In genomic region chr6:160071805-160072687, GRCh38 we compare ENCODE assay signal across 12 cellular contexts. TPM values are rescaled to one million over a fixed set of nuclear protein-coding genes. Genes with fewer than 3 reads are reported as not detected.
A peak's percentile ranks its signal among the peaks of the same experiment; 100 is the strongest.
DNase-seq lines count a peak whose midpoint lies in the region; ATAC-seq and TF ChIP-seq lines count a peak whose summit lies in the region.
"Had no signal": no experiment of that assay in that cellular context is flagged by ENCODE, and none has a peak within 500 bp of the region (broad histone marks: within the 10 kb centered on the region; RNA-seq: fewer than 3 reads in every experiment).

No MANE protein-coding gene starts in this region.

- H3K4me1 Mint-ChIP-seq in glutamatergic neuron (ENCODE audit: low read depth, unreplicated experiment): no peaks in the 10 kb centered on the region
- peaks cover 34 to 42% of the 10 kb centered on the region in 2 donors for H3K4me1 Mint-ChIP-seq in immature natural killer cell

- H3K4me3 ChIP-seq in AG04450 (ENCODE audit: low read depth, low read length) (no peak overlapping the region), GM12864 (ENCODE audit: low read depth, low read length) (no peak overlapping the region), SK-N-SH (ENCODE audit: low read depth in 2 of 2, low read length in 1 of 2) (no peak overlapping the region)
- H3K4me3 ChIP-seq in effector memory CD4-positive, alpha-beta T cell (ENCODE audit: insufficient read depth, low read depth, low read length, poor library complexity, severe bottlenecking): no peak overlapping the region
- H3K4me3 ChIP-seq: spleen had no signal

- WGBS in SK-N-SH (ENCODE audit: low lambda C conversion rate): 96% methylated on average over 4 of the region's 11 CpGs

- H3K36me3 Mint-ChIP-seq in glutamatergic neuron (ENCODE audit: unreplicated experiment) (no peaks in the 10 kb centered on the region), immature natural killer cell (peaks cover 24 to 80% (median 51%) of the 10 kb centered on the region in 3 donors)

- no peaks in the 10 kb centered on the region for H3K9me2 ChIP-seq in SK-N-SH

- peaks cover 22 to 93% of the 10 kb centered on the region in 2 experiments for H3K36me3 ChIP-seq in SK-N-SH (replicated peaks in 1 of 2; ENCODE audit: control insufficient read depth in 1 of 2, insufficient read depth in 2 of 2, low read length in 1 of 2)
- peaks cover 59% of the 10 kb centered on the region for H3K36me3 ChIP-seq in effector memory CD4-positive, alpha-beta T cell (ENCODE audit: control insufficient read depth, insufficient read depth, low read length)

- H3K79me2 ChIP-seq in SK-N-SH (ENCODE audit: insufficient read depth): no peaks in the 10 kb centered on the region

- TF ChIP-seq CTCF in AG04450 (IDR thresholded peaks at IDR 0.05; ENCODE audit: low read depth, low read length) (peak; percentile 15; the same call in 1 of the 2 replicates), GM12864 (IDR thresholded peaks at IDR 0.05; ENCODE audit: low read depth, low read length, missing control alignments) (peak; percentile 16), SK-N-SH (IDR thresholded peaks at IDR 0.05) (peak; percentile 20; the same call in 1 of the 2 replicates), glutamatergic neuron (IDR thresholded peaks at IDR 0.05; ENCODE audit: partially characterized antibody, unreplicated experiment) (no peak)

- TF ChIP-seq EP300 in SK-N-SH (IDR thresholded peaks at IDR 0.05; ENCODE audit: borderline replicate concordance in 1 of 2, low read depth in 1 of 2, low read length in 1 of 2): no peak

- peaks cover 2% of the 10 kb centered on the region for H3K9me3 Mint-ChIP-seq in glutamatergic neuron (ENCODE audit: unreplicated experiment)
- no peaks in the 10 kb centered on the region for H3K9me3 Mint-ChIP-seq in immature natural killer cell
- H3K9me3 Mint-ChIP-seq: stimulated activated naive B cell treated with anti-CD40 and anti-IgM and Interleukin-4, amounts not matched to agents 10 μg/mL and 1 μg/mL and 100 μg/mL, for 72 hours had no signal

- H2AFZ ChIP-seq in SK-N-SH (ENCODE audit: low read depth): no peak overlapping the region

- no peaks in the 10 kb centered on the region for H3F3A ChIP-seq in SK-N-SH (replicated peaks; ENCODE audit: insufficient read depth)

- H3K27me3 Mint-ChIP-seq in glutamatergic neuron (ENCODE audit: unreplicated experiment): peaks cover 2% of the 10 kb centered on the region
- H3K27me3 Mint-ChIP-seq in immature natural killer cell (ENCODE audit: low read depth in 3 of 3): peaks cover 3 to 24% (median 3%) of the 10 kb centered on the region in 3 donors
- H3K27me3 Mint-ChIP-seq: stimulated activated naive B cell treated with anti-CD40 and anti-IgM and Interleukin-4, amounts not matched to agents 10 μg/mL and 1 μg/mL and 100 μg/mL, for 72 hours had no signal

- H3K9me3 ChIP-seq in AG04450 (ENCODE audit: control insufficient read depth, insufficient read depth, low read length) (no peaks in the 10 kb centered on the region; the same call in 1 of the 2 replicates), SK-N-SH (no peaks in the 10 kb centered on the region)
- no peaks in the 10 kb centered on the region for H3K9me3 ChIP-seq in effector memory CD4-positive, alpha-beta T cell (ENCODE audit: control insufficient read depth, low read length)
- H3K9me3 ChIP-seq: spleen had no signal

- no peaks in the 10 kb centered on the region for H4K20me1 ChIP-seq in SK-N-SH (ENCODE audit: insufficient read depth)

- H3K9ac ChIP-seq in SK-N-SH: no peak overlapping the region

- peaks cover 0 to 7% of the 10 kb centered on the region in 2 experiments; a peak in 1 of 4 replicates for H3K4me1 ChIP-seq in SK-N-SH (ENCODE audit: control insufficient read depth in 1 of 2, insufficient read depth in 2 of 2, low read depth in 1 of 2, low read length in 1 of 2)
- peaks cover 11% of the 10 kb centered on the region for H3K4me1 ChIP-seq in effector memory CD4-positive, alpha-beta T cell (ENCODE audit: control insufficient read depth, insufficient read depth, low read length, poor library complexity, severe bottlenecking)

- no peak overlapping the region for H3K27ac Mint-ChIP-seq in glutamatergic neuron (ENCODE audit: unreplicated experiment)
- peak overlapping the region in 3 of 6 donors; percentile 24 to 80 (median 50) for H3K27ac Mint-ChIP-seq in immature natural killer cell
- H3K27ac Mint-ChIP-seq: stimulated activated naive B cell treated with anti-CD40 and anti-IgM and Interleukin-4, amounts not matched to agents 10 μg/mL and 1 μg/mL and 100 μg/mL, for 72 hours had no signal

- no peaks in the 10 kb centered on the region for H3K27me3 ChIP-seq in AG04450 (ENCODE audit: control insufficient read depth, insufficient read depth, low read length)
- H3K27me3 ChIP-seq in SK-N-SH (ENCODE audit: insufficient read depth): no peaks in the 10 kb centered on the region
- H3K27me3 ChIP-seq in effector memory CD4-positive, alpha-beta T cell (replicated peaks; ENCODE audit: control insufficient read depth, insufficient read depth, low read length, poor library complexity, severe bottlenecking): no peaks in the 10 kb centered on the region
- H3K27me3 ChIP-seq: spleen had no signal

- POLR2A ChIA-PET in AG04450 (lab: Yijun Ruan, JAX) (no interaction called here), SK-N-SH (lab: Yijun Ruan, JAX) (interaction anchor here (0.8 kb wide), 1 partner anchor 24 kb away, joined by 4 read pairs; no protein-coding TSS in a partner anchor)

- H3K4me2 ChIP-seq in SK-N-SH: no peak overlapping the region

- no peak overlapping the region for H3K27ac ChIP-seq in AG04450 (ENCODE audit: low read depth, low read length)
- no peak overlapping the region for H3K27ac ChIP-seq in SK-N-SH (ENCODE audit: low read depth in 2 of 2, low read length in 1 of 2)
- no peak overlapping the region for H3K27ac ChIP-seq in effector memory CD4-positive, alpha-beta T cell (ENCODE audit: insufficient read depth, low read length, poor library complexity, severe bottlenecking)
- H3K27ac ChIP-seq: spleen had no signal

- no peak for TF ChIP-seq RAD21 in SK-N-SH (IDR thresholded peaks at IDR 0.05; ENCODE audit: low read length)

- no peak for ATAC-seq in HG03095 (IDR thresholded peaks at IDR 0.05; ENCODE audit: unreplicated experiment)
- ATAC-seq in HG03378 (IDR thresholded peaks at IDR 0.05; ENCODE audit: unreplicated experiment): no peak
- ATAC-seq: stimulated activated naive B cell treated with anti-CD40 and anti-IgM and Interleukin-4, amounts not matched to agents 10 μg/mL and 1 μg/mL and 100 μg/mL, for 72 hours had no signal

- DNase-seq in AG04450 (ENCODE audit: low read depth, low spot score): no peak
- no peak for DNase-seq in GM12864 (ENCODE audit: low read depth)
- no peak for DNase-seq in SK-N-SH
- peak; percentile 31 for DNase-seq in glutamatergic neuron
- no peak for DNase-seq in effector memory CD4-positive, alpha-beta T cell
- no peak for DNase-seq in immature natural killer cell
- DNase-seq: NCI-H510A treated with DMSO at 0.1 percent for 48 hours; spleen; stimulated activated naive B cell treated with anti-CD40 and anti-IgM and Interleukin-4, amounts not matched to agents 10 μg/mL and 1 μg/mL and 100 μg/mL, for 72 hours; T-helper 9 cell had no signal

- CTCF ChIA-PET in AG04450 (lab: Charles Lee) (interaction anchor here (0.6 to 2.2 kb wide), 5 partner anchors 9 to 384 kb away, joined by 3 to 10 read pairs (median 5); no protein-coding TSS in a partner anchor), SK-N-SH (lab: Yijun Ruan, JAX) (interaction anchor here (1.1 to 1.5 kb wide), 2 partner anchors 8 to 16 kb away, joined by 3 to 7 read pairs; no protein-coding TSS in a partner anchor)

- no peak overlapping the region for H3K4me3 Mint-ChIP-seq in glutamatergic neuron (ENCODE audit: unreplicated experiment)
- no peak overlapping the region for H3K4me3 Mint-ChIP-seq in immature natural killer cell
- H3K4me3 Mint-ChIP-seq: stimulated activated naive B cell treated with anti-CD40 and anti-IgM and Interleukin-4, amounts not matched to agents 10 μg/mL and 1 μg/mL and 100 μg/mL, for 72 hours had no signal

TF ChIP-seq in SK-N-SH, 30 proteins besides CTCF, POLR2A, EP300 and RAD21:
- TF ChIP-seq EZH2phosphoT487 (IDR thresholded peaks at IDR 0.05; ENCODE audit: borderline replicate concordance, low read depth): no peak

RNA-seq across cellular contexts. Expression of gene SLC22A1, which starts 49.6 kb away (rescaled TPM):
- polyA plus RNA-seq in AG04450 (2011; rRNA removed) (0.10 and 0.36 TPM in 2 replicates), SK-N-SH (2012; rRNA removed) (0.10 and 0.20 TPM in 2 replicates), immature natural killer cell (1 to 10 TPM in 1 of 3 donors, under 1 TPM in 1, not detected in 1; 0.44 to 2.1 TPM)
- polyA minus RNA-seq in AG04450 (2011; rRNA and poly(A)+ RNA removed): 1.1 and 1.2 TPM in 2 replicates
- polyA plus RNA-seq in SK-N-SH (2012; cell fraction: cytosol; rRNA removed): 0.12 and 0.17 TPM in 2 replicates
- 0.62 and 2.6 TPM in 2 replicates for polyA plus RNA-seq in SK-N-SH (2012; cell fraction: nucleus; rRNA removed)
- 2.2 TPM for total RNA-seq in glutamatergic neuron (ENCODE audit: unreplicated experiment)
